In genomic region chr1:203322480-203323179, GRCh38 we compare ENCODE assay signal across 8 cellular contexts. TPM values are rescaled to one million over a fixed set of nuclear protein-coding genes. Genes with fewer than 3 reads are reported as not detected.
DNase-seq lines count a peak whose midpoint lies in the region; ATAC-seq and TF ChIP-seq lines count a peak whose summit lies in the region.

No MANE protein-coding gene starts in this region.

- no peaks in the 10 kb centered on the region for H3K27me3 ChIP-seq in HL-60 (ENCODE audit: insufficient read depth, poor library complexity, severe bottlenecking)
- H3K27me3 ChIP-seq in Peyer's patch, result no peaks in the 10 kb centered on the region
- H3K27me3 ChIP-seq in skeletal muscle tissue (ENCODE audit: control insufficient read depth in 3 of 3, insufficient read depth in 3 of 3, low read length in 3 of 3), result no peaks in the 10 kb centered on the region

- no peak for TF ChIP-seq POLR2A in Peyer's patch (IDR thresholded peaks at IDR 0.05)

- TF ChIP-seq CTCF in HL-60 (IDR thresholded peaks at IDR 0.05; ENCODE audit: insufficient read depth, low read length), result no peak
- no peak for TF ChIP-seq CTCF in Peyer's patch (IDR thresholded peaks at IDR 0.05)

- no peak for ATAC-seq in HG03354 (IDR thresholded peaks at IDR 0.05; ENCODE audit: poor library complexity, severe bottlenecking, unreplicated experiment)

- H3K4me3 ChIP-seq in HL-60 (replicated peaks; ENCODE audit: insufficient read depth, low read length) (no peak overlapping the region), Peyer's patch (no peak overlapping the region), skeletal muscle tissue (ENCODE audit: low read length in 3 of 3) (no peak overlapping the region)

- no peak for DNase-seq in HL-60 (ENCODE audit: low read depth in 1 of 2, low spot score in 1 of 2)
- no peak for DNase-seq in Peyer's patch
- peak; percentile 27 for DNase-seq in glomerular endothelial cell (ENCODE audit: extremely low read depth, low read depth, low spot score)
- DNase-seq in NCI-H2029 treated with DMSO at 0.1 percent for 48 hours (lab: John Stamatoyannopoulos, UW), result no peak
- no peak for DNase-seq in UCSD-AML1 (lab: John Stamatoyannopoulos, UW; ENCODE audit: unreplicated experiment)
- DNase-seq in stimulated activated CD4-positive, alpha-beta T cell treated with anti-CD3 and anti-CD28 coated beads, Interleukin-2, amount 100 ng/mL, for 24 hours, result no peak

- no peak overlapping the region for H3K9ac ChIP-seq in skeletal muscle tissue (ENCODE audit: low read depth in 1 of 3, low read length in 3 of 3)

- H3K4me1 ChIP-seq in Peyer's patch (peaks cover 18 to 69% (median 44%) of the 10 kb centered on the region in 4 donors), skeletal muscle tissue (ENCODE audit: control insufficient read depth in 3 of 3, insufficient read depth in 3 of 3, low read length in 3 of 3) (peaks cover 46 to 63% (median 46%) of the 10 kb centered on the region in 3 donors)

- H3K36me3 ChIP-seq in Peyer's patch, result no peaks in the 10 kb centered on the region
- no peaks in the 10 kb centered on the region for H3K36me3 ChIP-seq in skeletal muscle tissue (ENCODE audit: control insufficient read depth in 3 of 3, insufficient read depth in 3 of 3, low read length in 3 of 3)

- 0 out of 2 replicates have a peak overlapping the region, but pooled peaks have one; percentile 12 for H3K27ac ChIP-seq in HL-60 (replicated peaks)
- peak overlapping the region; percentile 95 to 96 (median 96) for H3K27ac ChIP-seq in Peyer's patch
- peak overlapping the region; percentile 57 for H3K27ac ChIP-seq in skeletal muscle tissue (ENCODE audit: low read depth, low read length)

- H3K9me3 ChIP-seq in Peyer's patch, result no peaks in the 10 kb centered on the region
- H3K9me3 ChIP-seq in skeletal muscle tissue (ENCODE audit: control insufficient read depth in 3 of 3, low read length in 3 of 3), result no peaks in the 10 kb centered on the region

RNA-seq across cellular contexts. Expression of gene BTG2, which starts 17.3 kb away (rescaled TPM):
- total RNA-seq in Peyer's patch (100 to 1,000 TPM in 1 of 4 donors, 10 to 100 TPM in 3; 45.0 to 129 (median 58.8) TPM), glomerular endothelial cell (35.9 and 54.7 TPM in 2 replicates), skeletal muscle tissue (32.4 TPM)

RNA-seq across cellular contexts. Expression of gene FMOD, which starts 28.3 kb away (rescaled TPM):
- 10 to 100 TPM; 10.5 to 33.8 (median 12.2) TPM for total RNA-seq in Peyer's patch
- 0.93 and 1.8 TPM in 2 replicates for total RNA-seq in glomerular endothelial cell
- total RNA-seq in skeletal muscle tissue, result 58.5 TPM

Comparison
In these comparisons a context has a peak if more than half of its experiments do, and no peak if none do; other contexts are left out.
1. H3K27ac ChIP-seq: peak in every context shown above with its lines; median percentile 96 in Peyer's patch; 57 in skeletal muscle tissue; 12 in HL-60.